ENCODE assay signal across 25 cellular contexts in the genomic region with DNA sequence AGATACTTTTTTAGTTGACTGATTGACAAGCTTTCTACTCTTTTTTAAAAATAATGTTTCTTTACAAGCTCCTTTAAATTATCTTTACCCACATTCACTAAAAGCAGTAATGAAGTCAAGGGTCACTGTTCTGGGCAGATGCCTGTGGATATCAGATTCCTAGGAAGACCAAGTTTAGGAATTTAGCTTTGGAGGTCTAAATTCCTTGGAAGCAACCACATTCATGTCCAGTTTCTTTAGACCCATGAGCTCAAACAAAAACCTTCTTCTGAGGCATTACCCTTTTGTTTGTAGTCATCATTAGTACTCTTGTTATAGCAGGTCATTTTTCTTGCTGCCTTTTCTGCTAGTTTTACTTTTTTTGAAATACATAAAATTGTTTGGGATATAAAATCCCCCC.
"Had no signal": no experiment of that assay in that cellular context is flagged by ENCODE, and none has a peak within 500 bp of the region (broad histone marks: within the 10 kb centered on the region; RNA-seq: fewer than 3 reads in every experiment).

No MANE protein-coding gene starts in this region.

- H3K4me3 ChIP-seq: colonic mucosa, esophagus squamous epithelium, heart left ventricle, left lung, lower lobe of right lung, right atrium auricular region, sigmoid colon, stomach, thoracic aorta, uterus had no signal

- H3K4me3 Mint-ChIP-seq: memory B cell, naive B cell, nephron progenitor cell, type B pancreatic cell had no signal

- DNase-seq: cerebellar nuclear complex; colonic mucosa; dermis blood vessel endothelial cell; esophagus squamous epithelium; foreskin keratinocyte; heart left ventricle; hippocampal formation; left lung; lower lobe of right lung; midbrain; naive B cell; nephron progenitor cell; posterior cingulate gyrus; sigmoid colon; small intestine; stimulated activated CD4-positive, alpha-beta T cell treated with anti-CD3 and anti-CD28 coated beads, Interleukin-12 subunit alpha, Interleukin-12 subunit beta, amount 100 ng/mL, for 4 hours; stimulated activated naive CD4-positive, alpha-beta T cell; stomach; substantia nigra; uterus had no signal

- H3K36me3 ChIP-seq: colonic mucosa, esophagus squamous epithelium, heart left ventricle, left lung, lower lobe of right lung, neutrophil, right atrium auricular region, sigmoid colon, stomach, thoracic aorta, uterus had no signal

- H3K27ac Mint-ChIP-seq: memory B cell, naive B cell, nephron progenitor cell, type B pancreatic cell had no signal

- H3K36me3 Mint-ChIP-seq: memory B cell, naive B cell, type B pancreatic cell had no signal

- H3K4me1 ChIP-seq: colonic mucosa, left lung, lower lobe of right lung, right atrium auricular region, sigmoid colon, uterus had no signal

- H3K27me3 ChIP-seq: colonic mucosa, esophagus squamous epithelium, foreskin keratinocyte, heart left ventricle, left lung, neutrophil, right atrium auricular region, sigmoid colon, stomach, uterus had no signal

- ATAC-seq: foreskin keratinocyte, heart left ventricle, left lung, lower lobe of right lung had no signal

- H3K27me3 Mint-ChIP-seq: memory B cell, naive B cell had no signal

- H3K4me1 Mint-ChIP-seq: memory B cell, naive B cell had no signal

- H3K27ac ChIP-seq: colonic mucosa, esophagus squamous epithelium, foreskin keratinocyte, heart left ventricle, left lung, lower lobe of right lung, neutrophil, right atrium auricular region, sigmoid colon, stomach, thoracic aorta, uterus had no signal

- H3K9me3 ChIP-seq: colonic mucosa, esophagus squamous epithelium, heart left ventricle, left lung, lower lobe of right lung, neutrophil, right atrium auricular region, sigmoid colon, stomach, thoracic aorta, uterus had no signal
